Comparison of ENCODE assay signal across 7 cellular contexts in genomic region chr22:41116342-41116741, GRCh38.
"Had no signal": no experiment of that assay in that cellular context is flagged by ENCODE, and none has a peak within 500 bp of the region (broad histone marks: within the 10 kb centered on the region; RNA-seq: fewer than 3 reads in every experiment).

No MANE protein-coding gene starts in this region.

- H3K4me3 ChIP-seq: GM23248, HAP-1 had no signal

- ATAC-seq: HCT116 had no signal

- H3K27ac ChIP-seq: GM23248 had no signal

- H3K9me3 ChIP-seq: HAP-1 had no signal

- DNase-seq: GM23248, GOT3, H7, IMR-90, KBM-7 had no signal

- H2AFZ ChIP-seq: GM23248 had no signal
